In the genomic region with DNA sequence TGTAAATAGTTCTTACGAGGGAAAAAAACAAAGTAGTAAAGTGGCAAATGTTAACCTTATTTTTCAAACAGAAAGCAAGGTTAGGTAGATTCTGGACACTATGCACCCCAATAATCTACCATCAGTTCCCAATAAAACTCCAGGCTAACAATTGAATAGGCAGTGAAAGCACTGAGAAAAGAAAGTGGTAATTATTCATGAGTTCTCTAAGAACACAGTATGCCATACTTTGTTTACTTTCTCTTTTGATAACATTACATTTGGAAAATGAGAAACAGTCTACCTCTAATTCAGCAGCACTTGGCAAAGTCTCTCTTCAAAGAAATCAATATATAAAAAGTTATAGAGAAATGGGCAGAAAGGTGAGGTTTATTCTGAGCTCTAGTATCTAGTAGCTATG, we compare ENCODE assay signal across 27 cellular contexts. TPM values are rescaled to one million over a fixed set of nuclear protein-coding genes. Genes with fewer than 3 reads are reported as not detected.
"Had no signal": no experiment of that assay in that cellular context is flagged by ENCODE, and none has a peak within 500 bp of the region (broad histone marks: within the 10 kb centered on the region; RNA-seq: fewer than 3 reads in every experiment).

No MANE protein-coding gene starts in this region.

- DNase-seq: activated CD4-positive, alpha-beta T cell treated with anti-CD3 and anti-CD28 coated beads for 4 hours; activated CD4-positive, alpha-beta T cell treated with anti-CD3 and anti-CD28 coated beads, Interleukin-2, amount 50 U/mL, for 48 hours; activated CD4-positive, CD25-positive, alpha-beta regulatory T cell; activated CD8-positive, alpha-beta memory T cell treated with anti-CD3 and anti-CD28 coated beads, Interleukin-2, amount 50 U/mL, for 48 hours; activated effector memory CD4-positive, alpha-beta T cell treated with anti-CD3 and anti-CD28 coated beads, Interleukin-2, amount 50 U/mL, for 16 hours; activated naive CD4-positive, alpha-beta T cell treated with anti-CD3 and anti-CD28 coated beads, Interleukin-2, amount 50 U/mL, for 16 hours; activated T-cell treated with anti-CD3 and anti-CD28 coated beads, Interleukin-2, amount 50 U/mL, for 48 hours; anterior cingulate cortex; effector CD4-positive, alpha-beta T cell; glutamatergic neuron; left ventricle myocardium superior; nephron progenitor cell; small intestine; stimulated activated CD4-positive, alpha-beta T cell treated with anti-CD3 and anti-CD28 coated beads, Interleukin-2, amount 100 ng/mL, for 24 hours; T-helper 9 cell; testis; trophoblast cell; uterus had no signal

- ATAC-seq: esophagus mucosa; left ventricle myocardium superior; sciatic nerve; stimulated activated memory B cell treated with anti-CD40 and anti-IgM and Interleukin-4, amounts not matched to agents 10 μg/mL and 1 μg/mL and 100 μg/mL, for 72 hours had no signal

- H3K4me1 ChIP-seq: testis had no signal

- H3K27ac Mint-ChIP-seq: dendritic cell treated with granulocyte-macrophage colony-stimulating factor and Interleukin-4, amounts not matched to agents 40 ng/mL and 50 ng/mL, for 4 days; stimulated activated memory B cell treated with anti-CD40 and anti-IgM and Interleukin-4, amounts not matched to agents 10 μg/mL and 1 μg/mL and 100 μg/mL, for 72 hours had no signal

- H3K36me3 ChIP-seq: uterus had no signal

- H3K9me3 ChIP-seq: testis, uterus had no signal

- H3K4me3 ChIP-seq: hepatocyte, testis, uterus had no signal

- FAIRE-seq: endothelial cell of umbilical vein, frontal cortex, small intestine had no signal

- H3K9me3 Mint-ChIP-seq: brain; dendritic cell treated with granulocyte-macrophage colony-stimulating factor and Interleukin-4, amounts not matched to agents 40 ng/mL and 50 ng/mL, for 4 days; stimulated activated memory B cell treated with anti-CD40 and anti-IgM and Interleukin-4, amounts not matched to agents 10 μg/mL and 1 μg/mL and 100 μg/mL, for 72 hours had no signal

- H3K27me3 ChIP-seq: hepatocyte, testis, uterus had no signal

- H3K27ac ChIP-seq: hepatocyte, testis, uterus had no signal

- H3K27me3 Mint-ChIP-seq: brain; dendritic cell treated with granulocyte-macrophage colony-stimulating factor and Interleukin-4, amounts not matched to agents 40 ng/mL and 50 ng/mL, for 4 days; stimulated activated memory B cell treated with anti-CD40 and anti-IgM and Interleukin-4, amounts not matched to agents 10 μg/mL and 1 μg/mL and 100 μg/mL, for 72 hours had no signal

- H3K4me3 Mint-ChIP-seq: brain; dendritic cell treated with granulocyte-macrophage colony-stimulating factor and Interleukin-4, amounts not matched to agents 40 ng/mL and 50 ng/mL, for 4 days; nephron progenitor cell; stimulated activated memory B cell treated with anti-CD40 and anti-IgM and Interleukin-4, amounts not matched to agents 10 μg/mL and 1 μg/mL and 100 μg/mL, for 72 hours had no signal

RNA-seq across cellular contexts. Expression of gene TLL2, which starts 54.7 kb away (rescaled TPM):
- total RNA-seq: activated CD8-positive, alpha-beta memory T cell treated with anti-CD3 and anti-CD28 coated beads for 36 hours had no signal
